Comparison of ENCODE assay signal across 8 cellular contexts in the genomic region with DNA sequence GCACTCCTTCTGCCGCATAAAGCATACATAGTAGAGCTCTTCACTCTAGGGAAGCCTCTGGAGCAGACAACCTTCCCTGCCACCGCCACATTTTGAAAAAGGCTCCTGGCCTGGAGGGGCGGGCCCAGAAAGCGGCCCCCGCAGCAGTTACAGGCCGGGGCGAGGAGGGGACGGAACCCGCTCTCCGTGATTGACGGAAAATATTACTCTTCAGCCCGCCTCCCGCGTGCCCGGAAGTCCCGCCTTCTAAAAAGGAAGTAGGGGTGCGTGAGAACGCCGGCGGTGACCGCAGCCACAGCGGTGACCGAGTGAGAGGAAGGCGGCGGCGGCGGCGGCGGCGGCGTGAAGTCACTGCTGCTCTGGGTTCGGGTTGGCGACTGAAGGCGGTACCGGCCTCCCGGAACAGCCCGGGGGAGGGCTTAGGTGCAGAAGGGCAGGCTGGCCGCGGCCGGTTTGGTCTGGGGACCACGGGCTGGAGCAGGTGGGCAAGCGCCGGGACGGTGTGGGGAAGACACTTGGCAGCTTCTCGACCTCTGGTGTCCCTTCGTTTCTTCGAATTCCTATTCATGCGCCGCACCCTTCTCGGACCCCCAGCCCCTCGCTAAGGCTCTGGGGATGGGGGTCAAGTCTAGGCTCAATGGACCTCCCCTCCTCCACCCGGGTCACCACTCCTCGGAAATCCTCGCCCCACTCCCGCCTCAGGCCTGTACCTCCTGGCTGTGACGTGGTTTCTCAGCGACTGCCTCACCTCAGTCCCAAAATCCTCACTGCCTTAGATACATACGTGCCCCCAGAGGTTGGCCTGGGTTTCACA. TPM values are rescaled to one million over a fixed set of nuclear protein-coding genes. Genes with fewer than 3 reads are reported as not detected.
A peak's percentile ranks its signal among the peaks of the same experiment; 100 is the strongest.
DNase-seq lines count a peak whose midpoint lies in the region; ATAC-seq and TF ChIP-seq lines count a peak whose summit lies in the region.

HCCS (plus strand) TSS at position 295 of the 814 bp plus-strand sequence. CDS start 729 bp downstream, outside the sequence.

- DNase-seq in NCI-H1105 treated with DMSO at 0.1 percent for 48 hours (lab: John Stamatoyannopoulos, UW) = peak; percentile 65
- peak; percentile 84 for DNase-seq in SW480 (ENCODE audit: low spot score)
- DNase-seq in activated naive CD8-positive, alpha-beta T cell treated with anti-CD3 and anti-CD28 coated beads, Interleukin-2, amount 50 U/mL, for 24 hours = peak; percentile 77
- peak; percentile 90 for DNase-seq in Right ventricle myocardium superior
- DNase-seq in pons (ENCODE audit: low spot score) = peak; percentile 68
- DNase-seq in upper lobe of left lung = peak; percentile 83 to 92

- 1 to 33% methylated on average over 10 to 53 of the region's 58 CpGs for WGBS in upper lobe of left lung, 2 donors

- H3K4me1 Mint-ChIP-seq in activated naive CD8-positive, alpha-beta T cell treated with anti-CD3 and anti-CD28 coated beads, Interleukin-2, amount 50 U/mL, for 24 hours = peaks cover 23% of the 10 kb centered on the region

- no peaks in the 10 kb centered on the region for H3K9me3 Mint-ChIP-seq in activated naive CD8-positive, alpha-beta T cell treated with anti-CD3 and anti-CD28 coated beads, Interleukin-2, amount 50 U/mL, for 24 hours

- no peaks in the 10 kb centered on the region for H3K27me3 ChIP-seq in upper lobe of left lung

- no peak within 1 kb of the TSS for H3K4me3 Mint-ChIP-seq in activated naive CD8-positive, alpha-beta T cell treated with anti-CD3 and anti-CD28 coated beads, Interleukin-2, amount 50 U/mL, for 24 hours

- peaks cover 2 to 15% (median 8%) of the 10 kb centered on the region in 4 donors for H3K36me3 ChIP-seq in upper lobe of left lung

- intact Hi-C loops in Right ventricle myocardium superior (cut with DNase I) = no loop called here

- no peaks in the 10 kb centered on the region for H3K9me3 ChIP-seq in upper lobe of left lung

- TF ChIP-seq POLR2A in upper lobe of left lung (IDR thresholded peaks at IDR 0.05) = peak in 3 of 4 donors; percentile 60 to 77 (median 74)

- H3K36me3 Mint-ChIP-seq in activated naive CD8-positive, alpha-beta T cell treated with anti-CD3 and anti-CD28 coated beads, Interleukin-2, amount 50 U/mL, for 24 hours (ENCODE audit: low read depth) = peaks cover 19% of the 10 kb centered on the region

- peak; percentile 96 for ATAC-seq in HG02642 (IDR thresholded peaks at IDR 0.05; ENCODE audit: poor library complexity, unreplicated experiment)
- peak; percentile 89 for ATAC-seq in activated naive CD8-positive, alpha-beta T cell treated with anti-CD3 and anti-CD28 coated beads, Interleukin-2, amount 50 U/mL, for 24 hours
- peak; percentile 99 for ATAC-seq in Right ventricle myocardium superior (ENCODE audit: poor library complexity)
- peak; percentile 92 to 99 for ATAC-seq in upper lobe of left lung (ENCODE audit: low FRiP score in 2 of 2)

- no peaks in the 10 kb centered on the region for H3K27me3 Mint-ChIP-seq in activated naive CD8-positive, alpha-beta T cell treated with anti-CD3 and anti-CD28 coated beads, Interleukin-2, amount 50 U/mL, for 24 hours

- TF ChIP-seq EP300 in upper lobe of left lung (IDR thresholded peaks at IDR 0.05) = no peak

- peak; percentile 26 for TF ChIP-seq CTCF in GM12873 (IDR thresholded peaks at IDR 0.05; ENCODE audit: insufficient read depth, low read depth, low read length, missing control alignments)
- peak in 1 of 6 experiments; percentile 33 for TF ChIP-seq CTCF in upper lobe of left lung (IDR thresholded peaks at IDR 0.05)

- peak within 1 kb of the TSS; percentile 32 to 70 (median 65) for H3K4me3 ChIP-seq in upper lobe of left lung

- peaks cover 0 to 13% (median 0%) of the 10 kb centered on the region in 4 donors for H3K4me1 ChIP-seq in upper lobe of left lung

- H3K27ac ChIP-seq in upper lobe of left lung = peak within 1 kb of the TSS; percentile 82 to 90 (median 88)

- H3K27ac Mint-ChIP-seq in activated naive CD8-positive, alpha-beta T cell treated with anti-CD3 and anti-CD28 coated beads, Interleukin-2, amount 50 U/mL, for 24 hours = peak within 1 kb of the TSS; percentile 96

RNA-seq across cellular contexts. Expression of gene HCCS, which starts in this region (rescaled TPM):
- total RNA-seq in Right ventricle myocardium superior = 54.6 TPM
- total RNA-seq in upper lobe of left lung = 10 to 100 TPM in 4 of 6 donors, 1 to 10 TPM in 2; 2.1 to 19.6 (median 12.2) TPM

Comparison
In these comparisons a context has a peak if more than half of its experiments do, and no peak if none do; other contexts are left out.
1. Peak in every context shown above with its lines: DNase-seq, ATAC-seq, H3K4me3 ChIP-seq and H3K27ac ChIP-seq.